Comparison of ENCODE assay signal across 22 cellular contexts in the genomic region with DNA sequence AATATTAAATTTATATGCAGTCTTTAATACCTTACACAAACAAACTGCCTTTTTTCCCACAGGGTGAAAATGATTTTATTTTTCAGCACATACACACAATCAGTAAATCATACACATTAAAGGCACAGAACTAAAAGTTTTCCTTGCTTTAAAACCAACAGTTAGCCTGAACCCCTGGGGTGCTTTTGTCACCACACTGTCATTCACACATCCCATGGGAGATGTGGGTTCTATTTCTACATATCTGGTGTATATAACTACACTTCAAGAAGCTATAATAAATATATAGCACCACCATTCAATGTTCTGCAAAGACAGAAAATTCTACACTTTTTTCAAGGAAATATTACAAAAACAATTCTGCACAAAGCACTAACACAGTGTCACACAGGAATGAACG.
"Had no signal": no experiment of that assay in that cellular context is flagged by ENCODE, and none has a peak within 500 bp of the region (broad histone marks: within the 10 kb centered on the region; RNA-seq: fewer than 3 reads in every experiment).

No MANE protein-coding gene starts in this region.

- H2AFZ ChIP-seq: parathyroid adenoma had no signal

- ATAC-seq: effector memory CD8-positive, alpha-beta T cell; left ventricle myocardium superior; natural killer cell; sciatic nerve; stimulated activated naive CD8-positive, alpha-beta T cell treated with anti-CD3 and anti-CD28 coated beads, Interleukin-15, amount 100 ng/mL, for 72 hours; upper lobe of right lung had no signal

- H3K4me1 Mint-ChIP-seq: memory B cell; natural killer cell; stimulated activated naive CD8-positive, alpha-beta T cell treated with anti-CD3 and anti-CD28 coated beads, Interleukin-15, amount 100 ng/mL, for 72 hours had no signal

- DNase-seq: cortex of kidney; effector memory CD8-positive, alpha-beta T cell; hypothalamus; left ventricle myocardium superior; natural killer cell; stimulated activated CD4-positive, alpha-beta T cell treated with anti-CD3 and anti-CD28 coated beads, Interleukin-12 subunit alpha, Interleukin-12 subunit beta, amount 100 ng/mL, for 4 hours; stimulated activated CD4-positive, alpha-beta T cell treated with anti-CD3 and anti-CD28 coated beads, Interleukin-1b, Interleukin-23, amount 100 ng/mL, for 48 hours; stimulated activated CD4-positive, alpha-beta T cell treated with anti-CD3 and anti-CD28 coated beads, Interleukin-4, amount 100 ng/mL, for 1 hour; stimulated activated CD8-positive, alpha-beta memory T cell treated with anti-CD3 and anti-CD28 coated beads, Interleukin-4, amount 100 ng/mL, for 48 hours; stimulated activated naive CD4-positive, alpha-beta T cell; stimulated activated naive CD8-positive, alpha-beta T cell treated with anti-CD3 and anti-CD28 coated beads, Interleukin-15, amount 100 ng/mL, for 72 hours; transverse colon; upper lobe of right lung; uterus had no signal

- H3K4me1 ChIP-seq: parathyroid adenoma, right atrium auricular region, suprapubic skin, transverse colon, upper lobe of right lung, uterus had no signal

- H3K27ac Mint-ChIP-seq: effector memory CD8-positive, alpha-beta T cell; memory B cell; natural killer cell; progenitor cell of endocrine pancreas; stimulated activated naive CD8-positive, alpha-beta T cell treated with anti-CD3 and anti-CD28 coated beads, Interleukin-15, amount 100 ng/mL, for 72 hours had no signal

- H3K36me3 Mint-ChIP-seq: memory B cell had no signal

- H3K9me3 ChIP-seq: right atrium auricular region, suprapubic skin, transverse colon, upper lobe of right lung, uterus had no signal

- H3K27ac ChIP-seq: parathyroid adenoma, right atrium auricular region, suprapubic skin, transverse colon, upper lobe of right lung, uterus had no signal

- H3K4me3 ChIP-seq: lung, right atrium auricular region, smooth muscle cell, suprapubic skin, transverse colon, upper lobe of right lung, uterus had no signal

- H3K9me3 Mint-ChIP-seq: memory B cell had no signal

- H3K4me3 Mint-ChIP-seq: effector memory CD8-positive, alpha-beta T cell; memory B cell; natural killer cell; stimulated activated naive CD8-positive, alpha-beta T cell treated with anti-CD3 and anti-CD28 coated beads, Interleukin-15, amount 100 ng/mL, for 72 hours had no signal

- H3K27me3 ChIP-seq: right atrium auricular region, suprapubic skin, transverse colon, upper lobe of right lung, uterus had no signal

- H3K9ac ChIP-seq: parathyroid adenoma had no signal

- H3K27me3 Mint-ChIP-seq: effector memory CD8-positive, alpha-beta T cell; memory B cell; progenitor cell of endocrine pancreas; stimulated activated naive CD8-positive, alpha-beta T cell treated with anti-CD3 and anti-CD28 coated beads, Interleukin-15, amount 100 ng/mL, for 72 hours had no signal

- H3K4me2 ChIP-seq: smooth muscle cell had no signal

- H3K36me3 ChIP-seq: right atrium auricular region, suprapubic skin, transverse colon, upper lobe of right lung, uterus had no signal
